In the genomic region with DNA sequence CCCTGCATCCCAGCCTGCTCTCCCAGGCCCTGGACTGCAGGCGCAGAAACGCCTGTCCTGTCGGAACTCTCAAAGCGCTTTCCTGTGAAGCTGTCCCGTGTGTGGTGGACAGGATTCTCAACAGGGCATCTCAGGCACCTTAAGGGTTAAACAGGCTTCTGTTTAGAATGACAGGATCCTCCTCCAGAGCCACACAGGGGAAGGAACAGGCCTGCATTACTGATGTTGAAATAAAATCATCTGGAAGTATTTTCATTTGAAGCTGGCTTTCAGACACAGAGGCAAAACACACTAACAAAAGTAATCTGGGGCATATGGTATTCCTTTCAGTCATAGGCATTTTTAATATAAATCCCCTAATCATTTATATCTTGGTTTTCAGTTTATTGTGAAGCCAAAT, we compare ENCODE assay signal across 1 cellular context.
TF ChIP-seq lines count a peak whose summit lies in the region.

No MANE protein-coding gene starts in this region.

TF ChIP-seq in HepG2, 621 proteins besides CTCF, POLR2A, EP300 and RAD21:
- no peak for TF ChIP-seq HNRNPUL1 (IDR thresholded peaks at IDR 0.05; ENCODE audit: low read depth, low read length)
- TF ChIP-seq ZNF652 (CRISPR knock-in tag; IDR thresholded peaks at IDR 0.05; ENCODE audit: borderline replicate concordance, low read depth) = peak; percentile 65
- TF ChIP-seq, protein P1, sequence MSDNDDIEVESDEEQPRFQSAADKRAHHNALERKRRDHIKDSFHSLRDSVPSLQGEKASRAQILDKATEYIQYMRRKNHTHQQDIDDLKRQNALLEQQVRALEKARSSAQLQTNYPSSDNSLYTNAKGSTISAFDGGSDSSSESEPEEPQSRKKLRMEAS (IDR thresholded peaks at IDR 0.05) = no peak
- TF ChIP-seq, protein P2, sequence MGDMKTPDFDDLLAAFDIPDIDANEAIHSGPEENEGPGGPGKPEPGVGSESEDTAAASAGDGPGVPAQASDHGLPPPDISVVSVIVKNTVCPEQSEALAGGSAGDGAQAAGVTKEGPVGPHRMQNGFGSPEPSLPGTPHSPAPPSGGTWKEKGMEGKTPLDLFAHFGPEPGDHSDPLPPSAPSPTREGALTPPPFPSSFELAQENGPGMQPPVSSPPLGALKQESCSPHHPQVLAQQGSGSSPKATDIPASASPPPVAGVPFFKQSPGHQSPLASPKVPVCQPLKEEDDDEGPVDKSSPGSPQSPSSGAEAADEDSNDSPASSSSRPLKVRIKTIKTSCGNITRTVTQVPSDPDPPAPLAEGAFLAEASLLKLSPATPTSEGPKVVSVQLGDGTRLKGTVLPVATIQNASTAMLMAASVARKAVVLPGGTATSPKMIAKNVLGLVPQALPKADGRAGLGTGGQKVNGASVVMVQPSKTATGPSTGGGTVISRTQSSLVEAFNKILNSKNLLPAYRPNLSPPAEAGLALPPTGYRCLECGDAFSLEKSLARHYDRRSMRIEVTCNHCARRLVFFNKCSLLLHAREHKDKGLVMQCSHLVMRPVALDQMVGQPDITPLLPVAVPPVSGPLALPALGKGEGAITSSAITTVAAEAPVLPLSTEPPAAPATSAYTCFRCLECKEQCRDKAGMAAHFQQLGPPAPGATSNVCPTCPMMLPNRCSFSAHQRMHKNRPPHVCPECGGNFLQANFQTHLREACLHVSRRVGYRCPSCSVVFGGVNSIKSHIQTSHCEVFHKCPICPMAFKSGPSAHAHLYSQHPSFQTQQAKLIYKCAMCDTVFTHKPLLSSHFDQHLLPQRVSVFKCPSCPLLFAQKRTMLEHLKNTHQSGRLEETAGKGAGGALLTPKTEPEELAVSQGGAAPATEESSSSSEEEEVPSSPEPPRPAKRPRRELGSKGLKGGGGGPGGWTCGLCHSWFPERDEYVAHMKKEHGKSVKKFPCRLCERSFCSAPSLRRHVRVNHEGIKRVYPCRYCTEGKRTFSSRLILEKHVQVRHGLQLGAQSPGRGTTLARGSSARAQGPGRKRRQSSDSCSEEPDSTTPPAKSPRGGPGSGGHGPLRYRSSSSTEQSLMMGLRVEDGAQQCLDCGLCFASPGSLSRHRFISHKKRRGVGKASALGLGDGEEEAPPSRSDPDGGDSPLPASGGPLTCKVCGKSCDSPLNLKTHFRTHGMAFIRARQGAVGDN (CRISPR knock-in tag; IDR thresholded peaks at IDR 0.05) = peak; percentile 23; the same call in 1 of the 2 replicates
